Comparison of ENCODE assay signal across 14 cellular contexts in genomic region chr15:42465520-42466259, GRCh38. TPM values are rescaled to one million over a fixed set of nuclear protein-coding genes. Genes with fewer than 3 reads are reported as not detected.
DNase-seq lines count a peak whose midpoint lies in the region; ATAC-seq and TF ChIP-seq lines count a peak whose summit lies in the region.
"Had no signal": no experiment of that assay in that cellular context is flagged by ENCODE, and none has a peak within 500 bp of the region (broad histone marks: within the 10 kb centered on the region; RNA-seq: fewer than 3 reads in every experiment).

No MANE protein-coding gene starts in this region.

- H3K9me3 ChIP-seq in gastroesophageal sphincter (no peaks in the 10 kb centered on the region), mucosa of descending colon (no peaks in the 10 kb centered on the region), upper lobe of right lung (no peaks in the 10 kb centered on the region), MG63 (no peaks in the 10 kb centered on the region)
- H3K9me3 ChIP-seq: BLaER1 treated with 17β-estradiol and CSF1 and Interleukin-3, amounts not matched to agents 10 nM and 100 nM had no signal

- peak overlapping the region; percentile 59 to 87 (median 74) for H3K27ac ChIP-seq in gastroesophageal sphincter
- no peak overlapping the region for H3K27ac ChIP-seq in upper lobe of right lung
- H3K27ac ChIP-seq: BLaER1 treated with 17β-estradiol and CSF1 and Interleukin-3, amounts not matched to agents 10 nM and 100 nM; HL-60 had no signal

- ATAC-seq in gastroesophageal sphincter = peak; percentile 82
- ATAC-seq in mucosa of descending colon = peak; percentile 56
- peak; percentile 43 for ATAC-seq in upper lobe of right lung
- ATAC-seq: HCT116 had no signal

- no peak for TF ChIP-seq CTCF in gastroesophageal sphincter (IDR thresholded peaks at IDR 0.05)
- no peak for TF ChIP-seq CTCF in mucosa of descending colon (IDR thresholded peaks at IDR 0.05)
- TF ChIP-seq CTCF in upper lobe of right lung (IDR thresholded peaks at IDR 0.05) = no peak

- intact Hi-C loops in mucosa of descending colon (cut with DNase I, micrococcal nuclease) (no loop called here), upper lobe of right lung (cut with DNase I) (no loop called here)

- no peaks in the 10 kb centered on the region for H3K27me3 ChIP-seq in gastroesophageal sphincter
- no peaks in the 10 kb centered on the region for H3K27me3 ChIP-seq in upper lobe of right lung
- no peaks in the 10 kb centered on the region for H3K27me3 ChIP-seq in MG63
- H3K27me3 ChIP-seq: BLaER1 treated with 17β-estradiol and CSF1 and Interleukin-3, amounts not matched to agents 10 nM and 100 nM had no signal

- H3K4me1 ChIP-seq in gastroesophageal sphincter (peaks cover 2 to 20% (median 3%) of the 10 kb centered on the region in 3 donors), mucosa of descending colon (ENCODE audit: low read depth) (no peaks in the 10 kb centered on the region), upper lobe of right lung (no peaks in the 10 kb centered on the region)

- H3K36me3 ChIP-seq in gastroesophageal sphincter (peaks cover 0 to 32% of the 10 kb centered on the region in 2 donors), mucosa of descending colon (ENCODE audit: low read depth) (no peaks in the 10 kb centered on the region), upper lobe of right lung (peaks cover 42% of the 10 kb centered on the region), MG63 (peaks cover 42% of the 10 kb centered on the region)

- DNase-seq in mucosa of descending colon (no peak), upper lobe of right lung (no peak), NCI-H2081 (lab: John Stamatoyannopoulos, UW) (no peak), NCI-H1694 (lab: John Stamatoyannopoulos, UW) (no peak), MG63 (no peak)
- DNase-seq: ACHN; CD4-positive, CD25-positive, alpha-beta regulatory T cell; DMS53; GF-D8 had no signal

- 64 to 68% methylated on average over 7 to 8 of the region's 8 CpGs for WGBS in gastroesophageal sphincter (ENCODE audit: low coverage in 1 of 2), 2 donors

- H3K4me3 ChIP-seq in gastroesophageal sphincter (no peak overlapping the region), mucosa of descending colon (no peak overlapping the region), upper lobe of right lung (no peak overlapping the region), MG63 (no peak overlapping the region)
- H3K4me3 ChIP-seq: BLaER1 treated with 17β-estradiol and CSF1 and Interleukin-3, amounts not matched to agents 10 nM and 100 nM had no signal

- no peak for TF ChIP-seq POLR2A in gastroesophageal sphincter (IDR thresholded peaks at IDR 0.05)

- no peak for TF ChIP-seq RAD21 in Ishikawa (IDR thresholded peaks at IDR 0.05; ENCODE audit: low read depth)

- TF ChIP-seq EP300 in Ishikawa (IDR thresholded peaks at IDR 0.05; ENCODE audit: borderline replicate concordance) (no peak), gastroesophageal sphincter (IDR thresholded peaks at IDR 0.05) (no peak)

TF ChIP-seq in Ishikawa, 13 proteins besides CTCF, POLR2A, EP300 and RAD21:
- TF ChIP-seq CEBPB (IDR thresholded peaks at IDR 0.05) (peak; percentile 78), USF1 (IDR thresholded peaks at IDR 0.05) (no peak)
TF ChIP-seq in Ishikawa: peak in this region for 1.

RNA-seq across cellular contexts. Expression of gene ZNF106, which starts 25.3 kb away (rescaled TPM):
- total RNA-seq in gastroesophageal sphincter (100 to 1,000 TPM; 118 to 592 (median 369) TPM), mucosa of descending colon (10 to 100 TPM; 40.0 to 94.9 (median 45.8) TPM), upper lobe of right lung (118 TPM)
- total RNA-seq in MG63 (2014; rRNA removed; shearing (Covaris generic); ENCODE audit: low replicate concordance) = 22.6 and 26.7 TPM in 2 replicates

RNA-seq across cellular contexts. Expression of gene SNAP23, which starts 29.7 kb away (rescaled TPM):
- 10 to 100 TPM; 50.0 to 71.8 (median 57.2) TPM for total RNA-seq in gastroesophageal sphincter
- total RNA-seq in mucosa of descending colon = 10 to 100 TPM; 65.3 to 97.9 (median 90.3) TPM
- total RNA-seq in upper lobe of right lung = 81.9 TPM
- 49.3 and 52.1 TPM in 2 replicates for total RNA-seq in MG63 (2014; rRNA removed; shearing (Covaris generic); ENCODE audit: low replicate concordance)
